2 cellular contexts compared by ENCODE assay signal in the genomic region with DNA sequence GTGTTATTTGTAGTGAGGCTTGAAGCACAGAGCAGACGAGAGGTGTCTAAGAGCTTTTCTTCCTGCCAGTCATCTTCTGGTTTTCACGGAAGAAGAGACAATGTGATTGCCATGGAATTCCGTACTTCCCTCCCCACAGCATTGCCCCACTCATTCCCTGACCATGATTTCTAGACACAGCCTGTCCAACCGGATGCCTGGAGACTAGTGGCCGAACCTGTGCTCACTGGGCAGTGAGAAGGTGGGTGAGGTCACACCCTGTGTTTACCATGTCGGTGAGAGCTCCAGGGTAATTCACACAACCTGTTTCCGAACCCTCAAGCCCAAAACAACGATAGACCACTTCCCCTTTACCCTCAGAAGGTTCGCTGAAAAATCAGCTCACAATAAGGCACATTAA.
TF ChIP-seq lines count a peak whose summit lies in the region.

No MANE protein-coding gene starts in this region.

TF ChIP-seq in neural cell, 6 proteins besides CTCF, POLR2A, EP300 and RAD21 (continued from another document):
- TF ChIP-seq, protein P1, sequence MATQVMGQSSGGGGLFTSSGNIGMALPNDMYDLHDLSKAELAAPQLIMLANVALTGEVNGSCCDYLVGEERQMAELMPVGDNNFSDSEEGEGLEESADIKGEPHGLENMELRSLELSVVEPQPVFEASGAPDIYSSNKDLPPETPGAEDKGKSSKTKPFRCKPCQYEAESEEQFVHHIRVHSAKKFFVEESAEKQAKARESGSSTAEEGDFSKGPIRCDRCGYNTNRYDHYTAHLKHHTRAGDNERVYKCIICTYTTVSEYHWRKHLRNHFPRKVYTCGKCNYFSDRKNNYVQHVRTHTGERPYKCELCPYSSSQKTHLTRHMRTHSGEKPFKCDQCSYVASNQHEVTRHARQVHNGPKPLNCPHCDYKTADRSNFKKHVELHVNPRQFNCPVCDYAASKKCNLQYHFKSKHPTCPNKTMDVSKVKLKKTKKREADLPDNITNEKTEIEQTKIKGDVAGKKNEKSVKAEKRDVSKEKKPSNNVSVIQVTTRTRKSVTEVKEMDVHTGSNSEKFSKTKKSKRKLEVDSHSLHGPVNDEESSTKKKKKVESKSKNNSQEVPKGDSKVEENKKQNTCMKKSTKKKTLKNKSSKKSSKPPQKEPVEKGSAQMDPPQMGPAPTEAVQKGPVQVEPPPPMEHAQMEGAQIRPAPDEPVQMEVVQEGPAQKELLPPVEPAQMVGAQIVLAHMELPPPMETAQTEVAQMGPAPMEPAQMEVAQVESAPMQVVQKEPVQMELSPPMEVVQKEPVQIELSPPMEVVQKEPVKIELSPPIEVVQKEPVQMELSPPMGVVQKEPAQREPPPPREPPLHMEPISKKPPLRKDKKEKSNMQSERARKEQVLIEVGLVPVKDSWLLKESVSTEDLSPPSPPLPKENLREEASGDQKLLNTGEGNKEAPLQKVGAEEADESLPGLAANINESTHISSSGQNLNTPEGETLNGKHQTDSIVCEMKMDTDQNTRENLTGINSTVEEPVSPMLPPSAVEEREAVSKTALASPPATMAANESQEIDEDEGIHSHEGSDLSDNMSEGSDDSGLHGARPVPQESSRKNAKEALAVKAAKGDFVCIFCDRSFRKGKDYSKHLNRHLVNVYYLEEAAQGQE (IDR thresholded peaks at IDR 0.05; ENCODE audit: borderline replicate concordance): peak; percentile 36
TF ChIP-seq in neural cell: peak in this region for 1.

TF ChIP-seq in SK-N-SH treated with all-trans-retinoic acid at 6 μM for 48 hours, 23 proteins besides CTCF, POLR2A, EP300 and RAD21 (continued from another document):
- TF ChIP-seq, protein P2, sequence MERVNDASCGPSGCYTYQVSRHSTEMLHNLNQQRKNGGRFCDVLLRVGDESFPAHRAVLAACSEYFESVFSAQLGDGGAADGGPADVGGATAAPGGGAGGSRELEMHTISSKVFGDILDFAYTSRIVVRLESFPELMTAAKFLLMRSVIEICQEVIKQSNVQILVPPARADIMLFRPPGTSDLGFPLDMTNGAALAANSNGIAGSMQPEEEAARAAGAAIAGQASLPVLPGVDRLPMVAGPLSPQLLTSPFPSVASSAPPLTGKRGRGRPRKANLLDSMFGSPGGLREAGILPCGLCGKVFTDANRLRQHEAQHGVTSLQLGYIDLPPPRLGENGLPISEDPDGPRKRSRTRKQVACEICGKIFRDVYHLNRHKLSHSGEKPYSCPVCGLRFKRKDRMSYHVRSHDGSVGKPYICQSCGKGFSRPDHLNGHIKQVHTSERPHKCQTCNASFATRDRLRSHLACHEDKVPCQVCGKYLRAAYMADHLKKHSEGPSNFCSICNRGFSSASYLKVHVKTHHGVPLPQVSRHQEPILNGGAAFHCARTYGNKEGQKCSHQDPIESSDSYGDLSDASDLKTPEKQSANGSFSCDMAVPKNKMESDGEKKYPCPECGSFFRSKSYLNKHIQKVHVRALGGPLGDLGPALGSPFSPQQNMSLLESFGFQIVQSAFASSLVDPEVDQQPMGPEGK (CRISPR knock-in tag; IDR thresholded peaks at IDR 0.05; ENCODE audit: borderline replicate concordance): no peak
- TF ChIP-seq, protein P3, sequence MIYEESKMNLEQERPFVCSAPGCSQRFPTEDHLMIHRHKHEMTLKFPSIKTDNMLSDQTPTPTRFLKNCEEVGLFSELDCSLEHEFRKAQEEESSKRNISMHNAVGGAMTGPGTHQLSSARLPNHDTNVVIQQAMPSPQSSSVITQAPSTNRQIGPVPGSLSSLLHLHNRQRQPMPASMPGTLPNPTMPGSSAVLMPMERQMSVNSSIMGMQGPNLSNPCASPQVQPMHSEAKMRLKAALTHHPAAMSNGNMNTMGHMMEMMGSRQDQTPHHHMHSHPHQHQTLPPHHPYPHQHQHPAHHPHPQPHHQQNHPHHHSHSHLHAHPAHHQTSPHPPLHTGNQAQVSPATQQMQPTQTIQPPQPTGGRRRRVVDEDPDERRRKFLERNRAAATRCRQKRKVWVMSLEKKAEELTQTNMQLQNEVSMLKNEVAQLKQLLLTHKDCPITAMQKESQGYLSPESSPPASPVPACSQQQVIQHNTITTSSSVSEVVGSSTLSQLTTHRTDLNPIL (CRISPR knock-in tag; IDR thresholded peaks at IDR 0.05; ENCODE audit: low read depth): no peak
- TF ChIP-seq ZFP3 (CRISPR knock-in tag; IDR thresholded peaks at IDR 0.05): no peak
- TF ChIP-seq, protein P4, sequence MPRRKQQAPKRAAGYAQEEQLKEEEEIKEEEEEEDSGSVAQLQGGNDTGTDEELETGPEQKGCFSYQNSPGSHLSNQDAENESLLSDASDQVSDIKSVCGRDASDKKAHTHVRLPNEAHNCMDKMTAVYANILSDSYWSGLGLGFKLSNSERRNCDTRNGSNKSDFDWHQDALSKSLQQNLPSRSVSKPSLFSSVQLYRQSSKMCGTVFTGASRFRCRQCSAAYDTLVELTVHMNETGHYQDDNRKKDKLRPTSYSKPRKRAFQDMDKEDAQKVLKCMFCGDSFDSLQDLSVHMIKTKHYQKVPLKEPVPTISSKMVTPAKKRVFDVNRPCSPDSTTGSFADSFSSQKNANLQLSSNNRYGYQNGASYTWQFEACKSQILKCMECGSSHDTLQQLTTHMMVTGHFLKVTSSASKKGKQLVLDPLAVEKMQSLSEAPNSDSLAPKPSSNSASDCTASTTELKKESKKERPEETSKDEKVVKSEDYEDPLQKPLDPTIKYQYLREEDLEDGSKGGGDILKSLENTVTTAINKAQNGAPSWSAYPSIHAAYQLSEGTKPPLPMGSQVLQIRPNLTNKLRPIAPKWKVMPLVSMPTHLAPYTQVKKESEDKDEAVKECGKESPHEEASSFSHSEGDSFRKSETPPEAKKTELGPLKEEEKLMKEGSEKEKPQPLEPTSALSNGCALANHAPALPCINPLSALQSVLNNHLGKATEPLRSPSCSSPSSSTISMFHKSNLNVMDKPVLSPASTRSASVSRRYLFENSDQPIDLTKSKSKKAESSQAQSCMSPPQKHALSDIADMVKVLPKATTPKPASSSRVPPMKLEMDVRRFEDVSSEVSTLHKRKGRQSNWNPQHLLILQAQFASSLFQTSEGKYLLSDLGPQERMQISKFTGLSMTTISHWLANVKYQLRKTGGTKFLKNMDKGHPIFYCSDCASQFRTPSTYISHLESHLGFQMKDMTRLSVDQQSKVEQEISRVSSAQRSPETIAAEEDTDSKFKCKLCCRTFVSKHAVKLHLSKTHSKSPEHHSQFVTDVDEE (CRISPR knock-in tag; IDR thresholded peaks at IDR 0.05): no peak
- TF ChIP-seq, protein P5, sequence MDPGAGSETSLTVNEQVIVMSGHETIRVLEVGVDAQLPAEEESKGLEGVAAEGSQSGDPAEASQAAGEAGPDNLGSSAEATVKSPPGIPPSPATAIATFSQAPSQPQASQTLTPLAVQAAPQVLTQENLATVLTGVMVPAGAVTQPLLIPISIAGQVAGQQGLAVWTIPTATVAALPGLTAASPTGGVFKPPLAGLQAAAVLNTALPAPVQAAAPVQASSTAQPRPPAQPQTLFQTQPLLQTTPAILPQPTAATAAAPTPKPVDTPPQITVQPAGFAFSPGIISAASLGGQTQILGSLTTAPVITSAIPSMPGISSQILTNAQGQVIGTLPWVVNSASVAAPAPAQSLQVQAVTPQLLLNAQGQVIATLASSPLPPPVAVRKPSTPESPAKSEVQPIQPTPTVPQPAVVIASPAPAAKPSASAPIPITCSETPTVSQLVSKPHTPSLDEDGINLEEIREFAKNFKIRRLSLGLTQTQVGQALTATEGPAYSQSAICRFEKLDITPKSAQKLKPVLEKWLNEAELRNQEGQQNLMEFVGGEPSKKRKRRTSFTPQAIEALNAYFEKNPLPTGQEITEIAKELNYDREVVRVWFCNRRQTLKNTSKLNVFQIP (CRISPR knock-in tag; IDR thresholded peaks at IDR 0.05; ENCODE audit: borderline replicate concordance, low read depth): no peak
- no peak for TF ChIP-seq TOX (CRISPR knock-in tag; IDR thresholded peaks at IDR 0.05; ENCODE audit: borderline replicate concordance)
- no peak for TF ChIP-seq ZFP30 (CRISPR knock-in tag; IDR thresholded peaks at IDR 0.05)
